Comparison of ENCODE assay signal across 27 cellular contexts in genomic region chr3:139548801-139549200, GRCh38. TPM values are rescaled to one million over a fixed set of nuclear protein-coding genes. Genes with fewer than 3 reads are reported as not detected.
DNase-seq lines count a peak whose midpoint lies in the region; ATAC-seq and TF ChIP-seq lines count a peak whose summit lies in the region.
"Had no signal": no experiment of that assay in that cellular context is flagged by ENCODE, and none has a peak within 500 bp of the region (broad histone marks: within the 10 kb centered on the region; RNA-seq: fewer than 3 reads in every experiment).

No MANE protein-coding gene starts in this region.

- H3K27ac ChIP-seq in right lobe of liver (no peak overlapping the region), neuronal stem cell (replicated peaks; ENCODE audit: low read length) (no peak overlapping the region)
- H3K27ac ChIP-seq: 22Rv1, BLaER1, Peyer's patch had no signal

- intact Hi-C loops in right lobe of liver (cut with DNase I) (no loop called here), sciatic nerve (cut with DNase I) (no loop called here)

- TF ChIP-seq CTCF in right lobe of liver (IDR thresholded peaks at IDR 0.05): no peak

- H3K18ac ChIP-seq in neuronal stem cell (ENCODE audit: low read length): no peak overlapping the region

- H4K8ac ChIP-seq in neuronal stem cell (ENCODE audit: low read depth, low read length): no peak overlapping the region

- ATAC-seq in right lobe of liver: peak; percentile 38 to 74 (median 62)
- ATAC-seq in sciatic nerve: peak; percentile 71
- ATAC-seq in HG03095 (IDR thresholded peaks at IDR 0.05; ENCODE audit: unreplicated experiment): no peak
- ATAC-seq: HCT116 had no signal

- H2BK120ac ChIP-seq in neuronal stem cell (ENCODE audit: low read depth, low read length): no peak overlapping the region

- no peak overlapping the region for H2AFZ ChIP-seq in neuronal stem cell (ENCODE audit: low read length)

- no peak overlapping the region for H2AK5ac ChIP-seq in neuronal stem cell (ENCODE audit: low read depth, low read length)

- H3K9me3 ChIP-seq in right lobe of liver (no peaks in the 10 kb centered on the region), neuronal stem cell (replicated peaks in 1 of 2; ENCODE audit: control insufficient read depth in 2 of 2, insufficient read depth in 1 of 2, low read depth in 1 of 2, low read length in 2 of 2) (peaks cover 0 to 4% of the 10 kb centered on the region in 2 donors)
- H3K9me3 ChIP-seq: BLaER1, Peyer's patch had no signal

- no peak overlapping the region for H3K4ac ChIP-seq in neuronal stem cell (ENCODE audit: low read length)

- H2BK12ac ChIP-seq in neuronal stem cell (ENCODE audit: low read length): no peak overlapping the region

- H3K27me3 ChIP-seq in right lobe of liver: no peaks in the 10 kb centered on the region
- no peaks in the 10 kb centered on the region for H3K27me3 ChIP-seq in neuronal stem cell (ENCODE audit: control insufficient read depth in 3 of 3, insufficient read depth in 3 of 3, low read depth in 1 of 3, low read length in 3 of 3)
- H3K27me3 ChIP-seq: BLaER1, Peyer's patch had no signal

- no peak overlapping the region for H3K9ac ChIP-seq in neuronal stem cell (ENCODE audit: low read depth, low read length, poor library complexity)
- H3K9ac ChIP-seq: BLaER1 had no signal

- H3K36me3 ChIP-seq in right lobe of liver (no peaks in the 10 kb centered on the region), neuronal stem cell (replicated peaks in 1 of 2; ENCODE audit: control insufficient read depth in 2 of 2, insufficient read depth in 2 of 2, low read length in 2 of 2) (no peaks in the 10 kb centered on the region)
- H3K36me3 ChIP-seq: BLaER1, Peyer's patch had no signal

- 36% methylated on average over 5 of the region's 5 CpGs for WGBS in right lobe of liver (ENCODE audit: insufficient coverage, low coverage, low lambda C conversion rate, missing lambda C conversion rate)
- WGBS in neuronal stem cell (ENCODE audit: extremely low coverage in 2 of 2, insufficient read length in 2 of 2, insufficient replicate concordance in 1 of 2), 2 donors: no CpG with 5 or more reads among the region's 5 CpGs

- H3K4me1 ChIP-seq in right lobe of liver (no peaks in the 10 kb centered on the region), neuronal stem cell (ENCODE audit: control insufficient read depth in 2 of 2, insufficient read depth in 1 of 2, low read depth in 1 of 2, low read length in 2 of 2) (no peaks in the 10 kb centered on the region)
- H3K4me1 ChIP-seq: BLaER1 had no signal

- H3K4me3 ChIP-seq in right lobe of liver (no peak overlapping the region), neuronal stem cell (ENCODE audit: low read length in 2 of 2) (no peak overlapping the region)
- H3K4me3 ChIP-seq: BLaER1, Peyer's patch had no signal

- no peak overlapping the region for H2BK15ac ChIP-seq in neuronal stem cell (ENCODE audit: low read length)

- no peak overlapping the region for H2BK5ac ChIP-seq in neuronal stem cell (ENCODE audit: low read length)

- no peak overlapping the region for H3K14ac ChIP-seq in neuronal stem cell (ENCODE audit: low read length)

- H3K23ac ChIP-seq in neuronal stem cell (ENCODE audit: low read depth, low read length, poor library complexity): no peak overlapping the region

- H3K4me2 ChIP-seq in neuronal stem cell (ENCODE audit: insufficient read depth, low read length, poor library complexity, severe bottlenecking): no peak overlapping the region
- H3K4me2 ChIP-seq: BLaER1 had no signal

- peak; percentile 8 for DNase-seq in DMS53 (lab: John Stamatoyannopoulos, UW)
- no peak for DNase-seq in DMS53 treated with DMSO at 0.1 percent for 48 hours (lab: John Stamatoyannopoulos, UW; ENCODE audit: unreplicated experiment)
- DNase-seq in ecto neural progenitor cell (ENCODE audit: low spot score): peak; percentile 28
- no peak for DNase-seq in right lobe of liver
- DNase-seq in sciatic nerve (ENCODE audit: low spot score): no peak
- no peak for DNase-seq in NCI-H2081 (lab: John Stamatoyannopoulos, UW)
- DNase-seq in neuronal stem cell (ENCODE audit: low spot score): no peak
- DNase-seq: ACHN; CD4-positive, alpha-beta T cell; COR-L47; DND-41; Kasumi-1; NCI-H1048; NCI-H1417 treated with DMSO at 0.1 percent for 48 hours; NCI-H1930; NCI-H2171; NCI-H345; NCI-H524; NCI-H774; Peyer's patch had no signal

- TF ChIP-seq POLR2A in right lobe of liver (IDR thresholded peaks at IDR 0.05): no peak

- H3K79me1 ChIP-seq in neuronal stem cell (ENCODE audit: low read depth, low read length): no peaks in the 10 kb centered on the region

- H4K91ac ChIP-seq in neuronal stem cell (ENCODE audit: low read depth, low read length, poor library complexity): no peak overlapping the region

RNA-seq across cellular contexts. Expression of gene RBP1, which starts 9.3 kb away (rescaled TPM):
- total RNA-seq in right lobe of liver: 10 to 100 TPM; 24.1 to 53.1 (median 37.9) TPM
- total RNA-seq in sciatic nerve: 6.4 TPM
- polyA plus RNA-seq in neuronal stem cell (2013, experiment 1 of 2): 19.0 TPM
- 18.2 TPM for polyA plus RNA-seq in neuronal stem cell (2013, experiment 2 of 2)
- total RNA-seq: CD4-positive, alpha-beta T cell; MCF 10A; OCI-LY7; SK-MEL-5 had no signal

Comparison
In these comparisons a context has a peak if more than half of its experiments do, and no peak if none do; other contexts are left out.
1. DNase-seq: peak in DMS53 (single experiment) and ecto neural progenitor cell (single experiment); none in DMS53 treated with DMSO at 0.1 percent for 48 hours (single experiment), right lobe of liver (0 of 3), sciatic nerve (single experiment), NCI-H2081 (0 of 2) and neuronal stem cell (single experiment).